8 cellular contexts compared by ENCODE assay signal in the genomic region with DNA sequence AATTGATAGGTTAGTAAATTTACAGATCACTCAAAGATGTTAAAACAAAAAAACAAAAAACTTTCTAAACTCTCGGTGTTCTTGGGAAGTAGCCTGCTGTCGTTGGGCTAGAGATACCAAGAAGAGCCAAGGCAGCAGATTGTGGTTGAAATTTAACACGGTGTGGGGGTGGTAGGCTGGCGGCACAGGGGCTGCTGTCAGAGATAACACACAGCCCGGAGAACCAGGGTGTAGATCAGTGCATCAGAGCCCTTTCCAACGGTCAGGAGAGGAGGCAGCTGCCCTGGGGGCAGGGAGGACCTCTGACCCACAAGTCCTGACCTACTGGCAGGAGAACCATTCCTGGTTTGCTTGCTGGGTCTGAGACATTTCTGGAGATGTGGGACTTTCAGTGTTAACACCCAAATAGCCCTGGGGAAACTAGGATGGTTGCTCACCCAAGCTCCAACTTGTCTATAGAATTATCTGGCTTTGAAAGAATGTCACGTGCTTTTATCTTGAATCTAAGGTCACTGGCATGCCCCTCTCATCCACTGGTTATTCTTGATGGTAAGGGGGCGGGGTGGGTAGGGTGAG.
A peak's percentile ranks its signal among the peaks of the same experiment; 100 is the strongest.
DNase-seq lines count a peak whose midpoint lies in the region; ATAC-seq and TF ChIP-seq lines count a peak whose summit lies in the region.
"Not testable (repeated sequence)": the region's sequence is repeated elsewhere in the genome, so short reads cannot be mapped to it uniquely, and the experiment has no call there.

No MANE protein-coding gene starts in this region.

- H3K9me2 ChIP-seq in hepatocyte (replicated peaks; ENCODE audit: insufficient read depth) = not testable (repeated sequence)

- peak; percentile 56 to 67 for ATAC-seq in natural killer cell treated with Interleukin-12 subunit alpha and Interleukin-12 subunit beta and Interleukin-15 and Interleukin-18, amount 100 ng/mL, for 72 hours

- not testable (repeated sequence) for H3K4me1 ChIP-seq in hepatocyte (ENCODE audit: insufficient read depth)

- H3K36me3 Mint-ChIP-seq in activated T-helper 1 cell treated with anti-CD3 and anti-CD28 coated beads, Interleukin-12 subunit alpha, Interleukin-12 subunit beta, Interleukin-2, Interleukin-4 antibody, amounts not matched to agents 30 ng/mL and 10 ng/mL and 1 ng/mL, durations not matched to agents 14 hours and 24 hours and 36 hours (ENCODE audit: low read depth); MCF 10A (ENCODE audit: insufficient read depth, unreplicated experiment); natural killer cell treated with Interleukin-12 subunit alpha and Interleukin-12 subunit beta and Interleukin-15 and Interleukin-18, amount 100 ng/mL, for 72 hours: not testable (repeated sequence)

- not testable (repeated sequence) for H2AFZ ChIP-seq in hepatocyte

- H3K27me3 Mint-ChIP-seq in activated T-helper 1 cell treated with anti-CD3 and anti-CD28 coated beads, Interleukin-12 subunit alpha, Interleukin-12 subunit beta, Interleukin-2, Interleukin-4 antibody, amounts not matched to agents 30 ng/mL and 10 ng/mL and 1 ng/mL, durations not matched to agents 14 hours and 24 hours and 36 hours (ENCODE audit: insufficient read depth); MCF 10A (ENCODE audit: insufficient read depth, unreplicated experiment); natural killer cell treated with Interleukin-12 subunit alpha and Interleukin-12 subunit beta and Interleukin-15 and Interleukin-18, amount 100 ng/mL, for 72 hours: not testable (repeated sequence)

- not testable (repeated sequence) for H3K4me1 Mint-ChIP-seq in activated T-helper 1 cell treated with anti-CD3 and anti-CD28 coated beads, Interleukin-12 subunit alpha, Interleukin-12 subunit beta, Interleukin-2, Interleukin-4 antibody, amounts not matched to agents 30 ng/mL and 10 ng/mL and 1 ng/mL, durations not matched to agents 14 hours and 24 hours and 36 hours (ENCODE audit: low read depth); MCF 10A (ENCODE audit: insufficient read depth, unreplicated experiment); natural killer cell treated with Interleukin-12 subunit alpha and Interleukin-12 subunit beta and Interleukin-15 and Interleukin-18, amount 100 ng/mL, for 72 hours (ENCODE audit: low read depth in 2 of 2)

- not testable (repeated sequence) for H3K9me3 ChIP-seq in hepatocyte (ENCODE audit: low read depth)

- not testable (repeated sequence) for H3K4me3 ChIP-seq in Jurkat, Clone E6-1 (ENCODE audit: low read length); hepatocyte

- peak overlapping the region; percentile 42 for H3K27ac ChIP-seq in hepatocyte

- CTCF ChIA-PET in MCF 10A (lab: Yijun Ruan, JAX) = not testable (repeated sequence)

- intact Hi-C loops in activated T-helper 1 cell treated with anti-CD3 and anti-CD28 coated beads, Interleukin-12 subunit alpha, Interleukin-12 subunit beta, Interleukin-2, Interleukin-4 antibody, amounts not matched to agents 30 ng/mL and 10 ng/mL and 1 ng/mL, durations not matched to agents 14 hours and 24 hours and 36 hours (cut with micrococcal nuclease); MCF 10A (cut with micrococcal nuclease): not testable (repeated sequence)

- H3K4me3 Mint-ChIP-seq in activated T-helper 1 cell treated with anti-CD3 and anti-CD28 coated beads, Interleukin-12 subunit alpha, Interleukin-12 subunit beta, Interleukin-2, Interleukin-4 antibody, amounts not matched to agents 30 ng/mL and 10 ng/mL and 1 ng/mL, durations not matched to agents 14 hours and 24 hours and 36 hours = peak overlapping the region; percentile 8
- not testable (repeated sequence) for H3K4me3 Mint-ChIP-seq in MCF 10A (ENCODE audit: unreplicated experiment); natural killer cell treated with Interleukin-12 subunit alpha and Interleukin-12 subunit beta and Interleukin-15 and Interleukin-18, amount 100 ng/mL, for 72 hours

- BruUV-seq in MCF 10A (replicated peaks; lab: Mats Ljungman, UMichigan) = not testable (repeated sequence)

- H3K27me3 ChIP-seq in hepatocyte = not testable (repeated sequence)

- not testable (repeated sequence) for TF ChIP-seq CTCF in MCF 10A (IDR thresholded peaks at IDR 0.05; ENCODE audit: unreplicated experiment); hepatocyte (IDR thresholded peaks at IDR 0.05; ENCODE audit: poor library complexity)

- peak overlapping the region; percentile 52 for H3K4me2 ChIP-seq in hepatocyte

- H3K27ac Mint-ChIP-seq in activated T-helper 1 cell treated with anti-CD3 and anti-CD28 coated beads, Interleukin-12 subunit alpha, Interleukin-12 subunit beta, Interleukin-2, Interleukin-4 antibody, amounts not matched to agents 30 ng/mL and 10 ng/mL and 1 ng/mL, durations not matched to agents 14 hours and 24 hours and 36 hours = peak overlapping the region; percentile 91
- H3K27ac Mint-ChIP-seq in MCF 10A (ENCODE audit: low read depth, unreplicated experiment); natural killer cell treated with Interleukin-12 subunit alpha and Interleukin-12 subunit beta and Interleukin-15 and Interleukin-18, amount 100 ng/mL, for 72 hours: not testable (repeated sequence)

- not testable (repeated sequence) for H3K79me2 ChIP-seq in hepatocyte

- 12% methylated on average over 6 of the region's 8 CpGs for WGBS in hepatocyte (ENCODE audit: low lambda C conversion rate, missing lambda C conversion rate)

- peak; percentile 1 for DNase-seq in ACHN
- peak; percentile 63 for DNase-seq in Jurkat, Clone E6-1 (ENCODE audit: low read depth, low spot score)
- DNase-seq in activated CD4-positive, alpha-beta T cell treated with anti-CD3 and anti-CD28 coated beads for 24 hours (ENCODE audit: low read depth in 2 of 2) = peak; percentile 17 to 32
- not testable (repeated sequence) for DNase-seq in activated T-helper 1 cell treated with anti-CD3 and anti-CD28 coated beads, Interleukin-12 subunit alpha, Interleukin-12 subunit beta, Interleukin-2, Interleukin-4 antibody, amounts not matched to agents 30 ng/mL and 10 ng/mL and 1 ng/mL, durations not matched to agents 14 hours and 24 hours and 36 hours (ENCODE audit: low spot score); natural killer cell treated with Interleukin-12 subunit alpha and Interleukin-12 subunit beta and Interleukin-15 and Interleukin-18, amount 100 ng/mL, for 72 hours (ENCODE audit: low spot score)
- peak; percentile 9 for DNase-seq in MCF 10A (ENCODE audit: unreplicated experiment)
- peak; percentile 34 for DNase-seq in hepatocyte (ENCODE audit: low spot score)
- peak in 2 of 3 experiments; percentile 30 to 38 for DNase-seq in stimulated activated CD4-positive, alpha-beta T cell treated with anti-CD3 and anti-CD28 coated beads, TNF-alpha, amount 100 ng/mL, for 24 hours (ENCODE audit: low read depth in 3 of 3)

- not testable (repeated sequence) for H3K9me3 Mint-ChIP-seq in activated T-helper 1 cell treated with anti-CD3 and anti-CD28 coated beads, Interleukin-12 subunit alpha, Interleukin-12 subunit beta, Interleukin-2, Interleukin-4 antibody, amounts not matched to agents 30 ng/mL and 10 ng/mL and 1 ng/mL, durations not matched to agents 14 hours and 24 hours and 36 hours; MCF 10A (ENCODE audit: unreplicated experiment); natural killer cell treated with Interleukin-12 subunit alpha and Interleukin-12 subunit beta and Interleukin-15 and Interleukin-18, amount 100 ng/mL, for 72 hours

- POLR2A ChIA-PET in MCF 10A (lab: Yijun Ruan, JAX) = not testable (repeated sequence)

- in situ Hi-C loops in ACHN (cut with HindIII; ENCODE audit: low pct_ligation_motif_present, low pct_unique_long_range_greater_than_20kb, low sequenced_read_pairs) = not testable (repeated sequence)

- not testable (repeated sequence) for H3K36me3 ChIP-seq in hepatocyte (replicated peaks; ENCODE audit: insufficient read depth, low read depth)

- not testable (repeated sequence) for H4K20me1 ChIP-seq in hepatocyte (ENCODE audit: insufficient read depth, poor library complexity, severe bottlenecking)
